Comparison of ENCODE assay signal across 6 cellular contexts in genomic region chr6:24671077-24671476, GRCh38. TPM values are rescaled to one million over a fixed set of nuclear protein-coding genes. Genes with fewer than 3 reads are reported as not detected.
"Had no signal": no experiment of that assay in that cellular context is flagged by ENCODE, and none has a peak within 500 bp of the region (broad histone marks: within the 10 kb centered on the region; RNA-seq: fewer than 3 reads in every experiment).

No MANE protein-coding gene starts in this region.

RNA-seq across cellular contexts. Expression of gene KIAA0319, which starts 25.1 kb away (rescaled TPM):
- total RNA-seq: naive thymus-derived CD8-positive, alpha-beta T cell; osteocyte; renal cortical epithelial cell; skeletal muscle tissue; smooth muscle cell had no signal
- polyA plus RNA-seq: right cardiac atrium, smooth muscle cell had no signal
